ENCODE assay signal across 24 cellular contexts in the genomic region with DNA sequence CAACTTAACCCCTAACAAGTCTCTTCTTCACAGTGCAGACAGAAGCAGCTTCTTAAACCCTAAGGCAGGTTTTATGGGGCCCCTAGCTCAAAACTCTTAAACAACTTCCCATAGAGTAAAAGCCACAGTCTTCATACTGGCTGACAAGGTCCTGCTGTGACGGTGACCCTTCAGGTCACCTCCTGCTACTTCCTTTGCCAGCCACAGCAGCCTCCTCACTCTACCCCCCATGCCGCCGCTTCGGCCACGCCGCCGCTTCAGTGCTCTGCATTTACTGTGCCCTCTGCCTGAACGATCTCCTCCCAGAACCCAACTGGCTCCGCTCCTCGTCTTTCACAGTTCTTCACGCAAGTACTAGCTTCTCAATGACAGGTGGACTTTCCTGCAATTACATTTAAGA. TPM values are rescaled to one million over a fixed set of nuclear protein-coding genes. Genes with fewer than 3 reads are reported as not detected.
DNase-seq lines count a peak whose midpoint lies in the region; ATAC-seq and TF ChIP-seq lines count a peak whose summit lies in the region.
"Had no signal": no experiment of that assay in that cellular context is flagged by ENCODE, and none has a peak within 500 bp of the region (broad histone marks: within the 10 kb centered on the region; RNA-seq: fewer than 3 reads in every experiment).

No MANE protein-coding gene starts in this region.

- H2BK120ac ChIP-seq in neuronal stem cell (ENCODE audit: low read depth, low read length), result no peak overlapping the region

- CTCF ChIA-PET in CD8-positive, alpha-beta T cell (lab: Charles Lee), result no interaction called here
- CTCF ChIA-PET in A673 (lab: Charles Lee), result no interaction called here

- H2BK12ac ChIP-seq in neuronal stem cell (ENCODE audit: low read length), result no peak overlapping the region

- TF ChIP-seq CTCF in CD8-positive, alpha-beta T cell (IDR thresholded peaks at IDR 0.05), result no peak
- TF ChIP-seq CTCF in A673 (conservative IDR thresholded peaks at IDR 0.05; ENCODE audit: low read depth, low read length), result no peak

- ATAC-seq in CD8-positive, alpha-beta T cell, result no peak
- ATAC-seq in effector memory CD8-positive, alpha-beta T cell (replicated peaks), result no peak
- no peak for ATAC-seq in HG02870 (IDR thresholded peaks at IDR 0.05; ENCODE audit: unreplicated experiment)
- ATAC-seq: gastroesophageal sphincter, Panc1, WTC11 had no signal

- no peak overlapping the region for H2BK5ac ChIP-seq in neuronal stem cell (ENCODE audit: low read length)

- WGBS in neuronal stem cell (ENCODE audit: extremely low coverage in 2 of 2, insufficient read length in 2 of 2, insufficient replicate concordance in 1 of 2), 2 donors, result no CpG with 5 or more reads among the region's 11 CpGs

- POLR2A ChIA-PET in CD8-positive, alpha-beta T cell (lab: Charles Lee), result no interaction called here
- POLR2A ChIA-PET in A673 (lab: Charles Lee; ENCODE audit: low non-redundant PET), result no interaction called here

- BruUV-seq in A673 (replicated peaks; lab: Mats Ljungman, UMichigan), result no TSS peak

- no peak overlapping the region for H3K18ac ChIP-seq in neuronal stem cell (ENCODE audit: low read length)

- H3K4ac ChIP-seq in neuronal stem cell (ENCODE audit: low read length), result no peak overlapping the region

- DNase-seq in CD8-positive, alpha-beta T cell, result no peak
- peak; percentile 26 for DNase-seq in MV-4-11 (lab: John Stamatoyannopoulos, UW)
- DNase-seq in effector memory CD8-positive, alpha-beta T cell, result no peak
- peak; percentile 68 for DNase-seq in neuronal stem cell (ENCODE audit: low spot score)
- DNase-seq in activated CD4-positive, alpha-beta T cell treated with anti-CD3 and anti-CD28 coated beads, Interleukin-2, amount 50 U/mL, for 48 hours, result no peak
- DNase-seq in A673 (ENCODE audit: low spot score), result no peak
- DNase-seq: Caco-2; DND-41; esophagus squamous epithelium; H7; Karpas-422; NCI-H1092 treated with DMSO at 0.1 percent for 48 hours; NCI-H2081 treated with DMSO at 0.1 percent for 48 hours; NCI-H510A treated with DMSO at 0.1 percent for 48 hours; NK-92 treated with Interleukin-12 subunit alpha and Interleukin-12 subunit beta, amount 100 ng/mL, for 24 hours; SJCRH30; stomach; transverse colon had no signal

- H3K36me3 ChIP-seq in CD8-positive, alpha-beta T cell (ENCODE audit: insufficient read depth, low read length), result peaks cover 35% of the 10 kb centered on the region
- H3K36me3 ChIP-seq in neuronal stem cell (replicated peaks in 1 of 2; ENCODE audit: control insufficient read depth in 2 of 2, insufficient read depth in 2 of 2, low read length in 2 of 2) (peaks cover 19 to 38% of the 10 kb centered on the region in 2 donors), A673 (ENCODE audit: insufficient read depth, low read length, poor library complexity, severe bottlenecking) (peaks cover 21% of the 10 kb centered on the region)

- no peak overlapping the region for H3K14ac ChIP-seq in neuronal stem cell (ENCODE audit: low read length)

- H3K9ac ChIP-seq in neuronal stem cell (ENCODE audit: low read depth, low read length, poor library complexity), result no peak overlapping the region

- H3K9me3 ChIP-seq in CD8-positive, alpha-beta T cell (ENCODE audit: low read length), result no peaks in the 10 kb centered on the region
- H3K9me3 ChIP-seq in neuronal stem cell (replicated peaks in 1 of 2; ENCODE audit: control insufficient read depth in 2 of 2, insufficient read depth in 1 of 2, low read depth in 1 of 2, low read length in 2 of 2), result peaks cover 4 to 12% of the 10 kb centered on the region in 2 donors
- H3K9me3 ChIP-seq in A673 (ENCODE audit: low read depth, low read length, poor library complexity, severe bottlenecking), result no peaks in the 10 kb centered on the region
- H3K9me3 ChIP-seq: Caco-2, esophagus squamous epithelium, gastroesophageal sphincter, SJCRH30, stomach, transverse colon had no signal

- H3K79me1 ChIP-seq in neuronal stem cell (ENCODE audit: low read depth, low read length), result no peaks in the 10 kb centered on the region

- H3K27ac ChIP-seq in CD8-positive, alpha-beta T cell (ENCODE audit: low read depth, low read length), result no peak overlapping the region
- H3K27ac ChIP-seq in neuronal stem cell (replicated peaks; ENCODE audit: low read length) (peak overlapping the region; percentile 68), A673 (ENCODE audit: low read depth, low read length, poor library complexity, severe bottlenecking) (no peak overlapping the region)
- H3K27ac ChIP-seq: esophagus squamous epithelium, gastroesophageal sphincter, SJCRH30, skin epidermis, stomach, transverse colon had no signal

- H4K8ac ChIP-seq in neuronal stem cell (ENCODE audit: low read depth, low read length), result no peak overlapping the region

- H3K27me3 ChIP-seq in CD8-positive, alpha-beta T cell (ENCODE audit: insufficient read depth, low read length), result no peaks in the 10 kb centered on the region
- H3K27me3 ChIP-seq in neuronal stem cell (ENCODE audit: control insufficient read depth in 3 of 3, insufficient read depth in 3 of 3, low read depth in 1 of 3, low read length in 3 of 3), result no peaks in the 10 kb centered on the region
- no peaks in the 10 kb centered on the region for H3K27me3 ChIP-seq in A673 (replicated peaks; ENCODE audit: insufficient read depth, low read depth, low read length, poor library complexity)
- H3K27me3 ChIP-seq: esophagus squamous epithelium, gastroesophageal sphincter, SJCRH30, stomach, transverse colon had no signal

- H3K27ac Mint-ChIP-seq in CD8-positive, alpha-beta T cell, result peak overlapping the region; percentile 32
- H3K27ac Mint-ChIP-seq in effector memory CD8-positive, alpha-beta T cell, result peak overlapping the region; percentile 49 to 70

- no peak overlapping the region for H3K4me3 Mint-ChIP-seq in CD8-positive, alpha-beta T cell
- H3K4me3 Mint-ChIP-seq in effector memory CD8-positive, alpha-beta T cell, result no peak overlapping the region
- H3K4me3 Mint-ChIP-seq: T-helper 1 cell treated with Interleukin-12 subunit alpha and Interleukin-12 subunit beta and Interleukin-4 antibody, amounts not matched to agents 30 μg/mL and 1 μg/mL, for 36 hours; WTC11 had no signal

- no peak overlapping the region for H2AFZ ChIP-seq in neuronal stem cell (ENCODE audit: low read length)

- peaks cover 85% of the 10 kb centered on the region for H3K36me3 Mint-ChIP-seq in CD8-positive, alpha-beta T cell
- H3K36me3 Mint-ChIP-seq in effector memory CD8-positive, alpha-beta T cell (ENCODE audit: insufficient read depth), result peaks cover 24% of the 10 kb centered on the region

- no peak overlapping the region for H2AK5ac ChIP-seq in neuronal stem cell (ENCODE audit: low read depth, low read length)

- H4K91ac ChIP-seq in neuronal stem cell (ENCODE audit: low read depth, low read length, poor library complexity), result no peak overlapping the region

- no peaks in the 10 kb centered on the region for H3K9me3 Mint-ChIP-seq in CD8-positive, alpha-beta T cell
- no peaks in the 10 kb centered on the region for H3K9me3 Mint-ChIP-seq in effector memory CD8-positive, alpha-beta T cell
- H3K9me3 Mint-ChIP-seq: T-helper 1 cell treated with Interleukin-12 subunit alpha and Interleukin-12 subunit beta and Interleukin-4 antibody, amounts not matched to agents 30 μg/mL and 1 μg/mL, for 36 hours; WTC11 had no signal

- no peaks in the 10 kb centered on the region for H3K4me1 ChIP-seq in CD8-positive, alpha-beta T cell (ENCODE audit: insufficient read depth, low read length)
- H3K4me1 ChIP-seq in neuronal stem cell (ENCODE audit: control insufficient read depth in 2 of 2, insufficient read depth in 1 of 2, low read depth in 1 of 2, low read length in 2 of 2), result peaks cover 21 to 25% of the 10 kb centered on the region in 2 donors
- H3K4me1 ChIP-seq in A673 (ENCODE audit: insufficient read depth, low read length, poor library complexity, severe bottlenecking), result no peaks in the 10 kb centered on the region
- H3K4me1 ChIP-seq: esophagus squamous epithelium, SJCRH30, stomach had no signal

- no peak overlapping the region for H2BK15ac ChIP-seq in neuronal stem cell (ENCODE audit: low read length)

- no peak overlapping the region for H3K4me3 ChIP-seq in CD8-positive, alpha-beta T cell (ENCODE audit: low read depth, low read length)
- H3K4me3 ChIP-seq in neuronal stem cell (ENCODE audit: low read length in 2 of 2), result no peak overlapping the region
- H3K4me3 ChIP-seq in A673 (ENCODE audit: low read depth, low read length, poor library complexity, severe bottlenecking), result no peak overlapping the region
- H3K4me3 ChIP-seq: esophagus squamous epithelium, gastroesophageal sphincter, SJCRH30, skin epidermis, stomach, transverse colon had no signal

- H3K4me2 ChIP-seq in neuronal stem cell (ENCODE audit: insufficient read depth, low read length, poor library complexity, severe bottlenecking), result peak overlapping the region; percentile 40

- H3K27me3 Mint-ChIP-seq in CD8-positive, alpha-beta T cell (ENCODE audit: low read depth), result no peaks in the 10 kb centered on the region
- H3K27me3 Mint-ChIP-seq in effector memory CD8-positive, alpha-beta T cell, result no peaks in the 10 kb centered on the region

- intact Hi-C loops in CD8-positive, alpha-beta T cell (cut with DNase I, micrococcal nuclease), result loop anchor here in 1 of 2 experiments (10.0 kb wide), 1 partner anchor 204 kb away; a partner anchor contains a TSS
- intact Hi-C loops in A673 (cut with micrococcal nuclease; ENCODE audit: unreplicated experiment), result no loop called here

- H3K23ac ChIP-seq in neuronal stem cell (ENCODE audit: low read depth, low read length, poor library complexity), result no peak overlapping the region

- H3K4me1 Mint-ChIP-seq in CD8-positive, alpha-beta T cell (ENCODE audit: low read depth), result peaks cover 13% of the 10 kb centered on the region
- peaks cover 26 to 29% of the 10 kb centered on the region in 2 donors for H3K4me1 Mint-ChIP-seq in effector memory CD8-positive, alpha-beta T cell (ENCODE audit: low read depth in 2 of 2)

RNA-seq across cellular contexts. Expression of a gene that starts 45.5 kb away (rescaled TPM):
- total RNA-seq in CD8-positive, alpha-beta T cell, result 1 to 10 TPM; 7.3 to 9.1 TPM
- 2.0 TPM for polyA plus RNA-seq in neuronal stem cell (2013, experiment 1 of 2)
- 2.2 TPM for polyA plus RNA-seq in neuronal stem cell (2013, experiment 2 of 2)
- 3.4 and 5.7 TPM in 2 replicates for total RNA-seq in A673 (2021)

Comparison
In these comparisons a context has a peak if more than half of its experiments do, and no peak if none do; other contexts are left out.
1. DNase-seq: peak in MV-4-11 (single experiment) and neuronal stem cell (single experiment); none in CD8-positive, alpha-beta T cell (0 of 7), effector memory CD8-positive, alpha-beta T cell (0 of 3), activated CD4-positive, alpha-beta T cell treated with anti-CD3 and anti-CD28 coated beads, Interleukin-2, amount 50 U/mL, for 48 hours (0 of 2) and A673 (single experiment).